ENCODE assay signal across 15 cellular contexts in genomic region chr11:77823775-77824174, GRCh38. TPM values are rescaled to one million over a fixed set of nuclear protein-coding genes. Genes with fewer than 3 reads are reported as not detected.
DNase-seq lines count a peak whose midpoint lies in the region; ATAC-seq and TF ChIP-seq lines count a peak whose summit lies in the region.
"Had no signal": no experiment of that assay in that cellular context is flagged by ENCODE, and none has a peak within 500 bp of the region (broad histone marks: within the 10 kb centered on the region; RNA-seq: fewer than 3 reads in every experiment).

No MANE protein-coding gene starts in this region.

- WGBS in adrenal gland, 4 donors = 10 to 23% (median 12%) methylated on average over 1 of the region's 1 CpG
- WGBS in hepatocyte (ENCODE audit: low lambda C conversion rate, missing lambda C conversion rate) = 12% methylated on average over 1 of the region's 1 CpG
- WGBS in stomach, 5 donors = 14 to 26% (median 21%) methylated on average over 1 of the region's 1 CpG

- H3K27ac ChIP-seq in adrenal gland = peak overlapping the region in 4 of 5 donors; percentile 23 to 75 (median 56)
- peak overlapping the region; percentile 4 for H3K27ac ChIP-seq in hepatocyte
- H3K27ac ChIP-seq in stomach = peak overlapping the region in 3 of 5 donors; percentile 4 to 48 (median 30)
- H3K27ac ChIP-seq: HL-60 had no signal

- CTCF ChIA-PET in HEK293T (lab: Yijun Ruan, JAX) = no interaction called here

- TF ChIP-seq CTCF in adrenal gland (IDR thresholded peaks at IDR 0.05) (no peak), hepatocyte (IDR thresholded peaks at IDR 0.05; ENCODE audit: poor library complexity) (no peak), stomach (IDR thresholded peaks at IDR 0.05) (no peak)

- H3K4me1 ChIP-seq in adrenal gland (replicated peaks in 1 of 2) = peaks cover 14 to 37% of the 10 kb centered on the region in 2 donors
- peaks cover 13% of the 10 kb centered on the region for H3K4me1 ChIP-seq in hepatocyte (ENCODE audit: insufficient read depth)
- peaks cover 5 to 44% (median 34%) of the 10 kb centered on the region in 4 donors for H3K4me1 ChIP-seq in stomach

- DNase-seq in HEK293T (ENCODE audit: extremely low spot score) (no peak), adrenal gland (peak in 1 of 7 donors; percentile 29), hepatocyte (ENCODE audit: low spot score) (peak; percentile 28), stomach (no peak), NCI-H1105 (lab: John Stamatoyannopoulos, UW) (no peak), Kasumi-1 (lab: John Stamatoyannopoulos, UW) (no peak)
- DNase-seq: activated naive CD4-positive, alpha-beta T cell treated with anti-CD3 and anti-CD28 coated beads for 36 hours; COR-L47; mammary epithelial cell; NCI-H446 treated with DMSO at 0.1 percent for 48 hours; RPMI8226; substantia nigra; T1000 had no signal

- no peak for TF ChIP-seq EP300 in stomach (IDR thresholded peaks at IDR 0.05)

- H4K20me1 ChIP-seq in hepatocyte (ENCODE audit: insufficient read depth, poor library complexity, severe bottlenecking) = peaks cover 4% of the 10 kb centered on the region

- H3K27me3 ChIP-seq in adrenal gland = no peaks in the 10 kb centered on the region
- no peaks in the 10 kb centered on the region for H3K27me3 ChIP-seq in hepatocyte
- no peaks in the 10 kb centered on the region for H3K27me3 ChIP-seq in stomach

- no peak for ATAC-seq in HG03135 (IDR thresholded peaks at IDR 0.05; ENCODE audit: unreplicated experiment)

- TF ChIP-seq POLR2A in adrenal gland (IDR thresholded peaks at IDR 0.05) (peak in 1 of 2 donors; percentile 31), stomach (IDR thresholded peaks at IDR 0.05) (no peak)

- H3K4me3 ChIP-seq in adrenal gland (peak overlapping the region in 1 of 4 donors; percentile 1), hepatocyte (no peak overlapping the region), stomach (no peak overlapping the region)

- peak overlapping the region; percentile 44 for H3K4me2 ChIP-seq in hepatocyte

- H3K36me3 ChIP-seq in adrenal gland (replicated peaks in 1 of 2) (no peaks in the 10 kb centered on the region), hepatocyte (replicated peaks; ENCODE audit: insufficient read depth, low read depth) (no peaks in the 10 kb centered on the region), stomach (no peaks in the 10 kb centered on the region)

- no peaks in the 10 kb centered on the region for H3K9me2 ChIP-seq in hepatocyte (replicated peaks; ENCODE audit: insufficient read depth)

- H3K79me2 ChIP-seq in hepatocyte = peaks cover 41% of the 10 kb centered on the region

- intact Hi-C loops in adrenal gland (cut with DNase I) (loop anchor here in 1 of 2 donors (10.0 kb wide), 1 partner anchor 171 kb away; the partner anchor contains the start of gene INTS4), stomach (cut with DNase I; ENCODE audit: low total_unique reads) (no loop called here)

- POLR2A ChIA-PET in HEK293T (lab: Yijun Ruan, JAX) = interaction anchor here (0.6 kb wide), 1 partner anchor 171 kb away, joined by 3 read pairs; the partner anchor contains the start of gene INTS4

- H3K9me3 ChIP-seq in adrenal gland (replicated peaks in 1 of 3) (no peaks in the 10 kb centered on the region), hepatocyte (ENCODE audit: low read depth) (no peaks in the 10 kb centered on the region), stomach (no peaks in the 10 kb centered on the region)

- no peak overlapping the region for H2AFZ ChIP-seq in hepatocyte

TF ChIP-seq in HEK293T, 16 proteins besides CTCF, POLR2A, EP300 and RAD21:
- TF ChIP-seq ZNF384 (IDR thresholded peaks at IDR 0.05) = peak; percentile 64; the same call in 1 of the 2 replicates
- TF ChIP-seq TARDBP (IDR thresholded peaks at IDR 0.05) = no peak

RNA-seq across cellular contexts. Expression of gene AAMDC, which starts 2.8 kb away (rescaled TPM):
- total RNA-seq in adrenal gland (100 to 1,000 TPM in 6 of 8 donors, 10 to 100 TPM in 2; 85.6 to 247 (median 126) TPM), hepatocyte (20.3 and 22.0 TPM in 2 replicates), stomach (10 to 100 TPM in 1 of 5 donors, 1 to 10 TPM in 3, not detected in 1; 2.2 to 32.7 (median 3.7) TPM)
- polyA plus RNA-seq in adrenal gland (100 to 1,000 TPM; 197 to 581 (median 270) TPM), hepatocyte (77.2 and 78.0 TPM in 2 replicates), stomach (100 to 1,000 TPM in 2 of 3 donors, 10 to 100 TPM in 1; 72.5 to 127 (median 104) TPM)

RNA-seq across cellular contexts. Expression of gene RSF1, which starts 3.3 kb away (rescaled TPM):
- total RNA-seq in adrenal gland = 100 to 1,000 TPM in 2 of 8 donors, 10 to 100 TPM in 6; 39.6 to 108 (median 69.5) TPM
- 10 to 100 TPM; 12.7 to 82.9 (median 34.0) TPM for polyA plus RNA-seq in adrenal gland
- total RNA-seq in hepatocyte = 37.6 and 48.8 TPM in 2 replicates
- 47.9 and 83.5 TPM in 2 replicates for polyA plus RNA-seq in hepatocyte
- total RNA-seq in stomach = 100 to 1,000 TPM in 3 of 5 donors, 10 to 100 TPM in 2; 71.0 to 230 (median 125) TPM
- polyA plus RNA-seq in stomach = 10 to 100 TPM in 1 of 3 donors, 1 to 10 TPM in 2; 4.9 to 15.4 (median 5.9) TPM

Comparison
In these comparisons a context has a peak if more than half of its experiments do, and no peak if none do; other contexts are left out.
1. H3K27ac ChIP-seq: peak in every context shown above with its lines; median percentile 56 in adrenal gland; 30 in stomach; 4 in hepatocyte.